ENCODE assay signal across 24 cellular contexts in genomic region chr2:25838152-25838756, GRCh38.
"Had no signal": no experiment of that assay in that cellular context is flagged by ENCODE, and none has a peak within 500 bp of the region (broad histone marks: within the 10 kb centered on the region; RNA-seq: fewer than 3 reads in every experiment).

No MANE protein-coding gene starts in this region.

- H3K27ac Mint-ChIP-seq: activated CD4-positive, alpha-beta memory T cell treated with anti-CD3 and anti-CD28 coated beads for 36 hours; activated CD4-positive, alpha-beta T cell treated with anti-CD3 and anti-CD28 coated beads for 36 hours; activated T-helper 1 cell treated with anti-CD3 and anti-CD28 coated beads, Interleukin-12 subunit alpha, Interleukin-12 subunit beta, Interleukin-2, Interleukin-4 antibody, amounts not matched to agents 30 ng/mL and 10 ng/mL and 1 ng/mL, durations not matched to agents 14 hours and 24 hours and 36 hours had no signal

- H3K27me3 ChIP-seq: ascending aorta, breast epithelium, gastroesophageal sphincter, heart left ventricle, thyroid gland had no signal

- FAIRE-seq: endometrium had no signal

- H3K4me1 ChIP-seq: ascending aorta, breast epithelium, lower lobe of right lung, thyroid gland had no signal

- ATAC-seq: activated CD4-positive, alpha-beta T cell treated with anti-CD3 and anti-CD28 coated beads for 36 hours; esophagus mucosa; gastroesophageal sphincter; heart left ventricle; lower lobe of right lung; natural killer cell treated with Interleukin-12 subunit alpha and Interleukin-12 subunit beta and Interleukin-15 and Interleukin-18, amount 100 ng/mL, for 72 hours had no signal

- H3K36me3 ChIP-seq: breast epithelium, thyroid gland had no signal

- H3K27ac ChIP-seq: ascending aorta, breast epithelium, coronary artery, gastroesophageal sphincter, heart left ventricle, lower lobe of right lung, thyroid gland had no signal

- H3K27me3 Mint-ChIP-seq: activated CD4-positive, alpha-beta memory T cell treated with anti-CD3 and anti-CD28 coated beads for 36 hours; activated CD4-positive, alpha-beta T cell treated with anti-CD3 and anti-CD28 coated beads for 36 hours; natural killer cell treated with Interleukin-12 subunit alpha and Interleukin-12 subunit beta and Interleukin-15 and Interleukin-18, amount 100 ng/mL, for 72 hours had no signal

- H3K9me3 Mint-ChIP-seq: activated CD4-positive, alpha-beta memory T cell treated with anti-CD3 and anti-CD28 coated beads for 36 hours; activated T-helper 1 cell treated with anti-CD3 and anti-CD28 coated beads, Interleukin-12 subunit alpha, Interleukin-12 subunit beta, Interleukin-2, Interleukin-4 antibody, amounts not matched to agents 30 ng/mL and 10 ng/mL and 1 ng/mL, durations not matched to agents 14 hours and 24 hours and 36 hours; natural killer cell treated with Interleukin-12 subunit alpha and Interleukin-12 subunit beta and Interleukin-15 and Interleukin-18, amount 100 ng/mL, for 72 hours had no signal

- H3K4me3 Mint-ChIP-seq: activated CD4-positive, alpha-beta memory T cell treated with anti-CD3 and anti-CD28 coated beads for 36 hours; activated CD4-positive, alpha-beta T cell treated with anti-CD3 and anti-CD28 coated beads for 36 hours; activated T-helper 1 cell treated with anti-CD3 and anti-CD28 coated beads, Interleukin-12 subunit alpha, Interleukin-12 subunit beta, Interleukin-2, Interleukin-4 antibody, amounts not matched to agents 30 ng/mL and 10 ng/mL and 1 ng/mL, durations not matched to agents 14 hours and 24 hours and 36 hours; natural killer cell treated with Interleukin-12 subunit alpha and Interleukin-12 subunit beta and Interleukin-15 and Interleukin-18, amount 100 ng/mL, for 72 hours had no signal

- DNase-seq: activated CD4-positive, alpha-beta memory T cell treated with anti-CD3 and anti-CD28 coated beads for 36 hours; activated CD4-positive, alpha-beta T cell treated with anti-CD3 and anti-CD28 coated beads for 36 hours; activated naive CD4-positive, alpha-beta T cell; activated T-cell treated with anti-CD3 and anti-CD28 coated beads for 4 hours; heart left ventricle; kidney glomerular epithelial cell; lower lobe of right lung; nucleus accumbens; retina; stimulated activated CD4-positive, alpha-beta T cell treated with anti-CD3 and anti-CD28 coated beads, Interleukin-12 subunit alpha, Interleukin-12 subunit beta, amount 100 ng/mL, for 4 hours; stimulated activated CD4-positive, alpha-beta T cell treated with anti-CD3 and anti-CD28 coated beads, Interleukin-1b, Interleukin-23, amount 100 ng/mL, for 48 hours; stimulated activated CD8-positive, alpha-beta memory T cell treated with anti-CD3 and anti-CD28 coated beads, Interleukin-4, amount 100 ng/mL, for 48 hours; stimulated activated naive CD4-positive, alpha-beta T cell treated with Interleukin-2 at 50 U/mL for 16 hours; SW 1271; T-helper 2 cell; thyroid gland had no signal

- H3K9me3 ChIP-seq: ascending aorta, breast epithelium, gastroesophageal sphincter, lower lobe of right lung, thyroid gland had no signal

- H3K36me3 Mint-ChIP-seq: natural killer cell treated with Interleukin-12 subunit alpha and Interleukin-12 subunit beta and Interleukin-15 and Interleukin-18, amount 100 ng/mL, for 72 hours had no signal

- H3K4me3 ChIP-seq: ascending aorta, breast epithelium, coronary artery, gastroesophageal sphincter, heart left ventricle, lower lobe of right lung, thyroid gland had no signal
